Comparison of ENCODE assay signal across 1 cellular context in the genomic region with DNA sequence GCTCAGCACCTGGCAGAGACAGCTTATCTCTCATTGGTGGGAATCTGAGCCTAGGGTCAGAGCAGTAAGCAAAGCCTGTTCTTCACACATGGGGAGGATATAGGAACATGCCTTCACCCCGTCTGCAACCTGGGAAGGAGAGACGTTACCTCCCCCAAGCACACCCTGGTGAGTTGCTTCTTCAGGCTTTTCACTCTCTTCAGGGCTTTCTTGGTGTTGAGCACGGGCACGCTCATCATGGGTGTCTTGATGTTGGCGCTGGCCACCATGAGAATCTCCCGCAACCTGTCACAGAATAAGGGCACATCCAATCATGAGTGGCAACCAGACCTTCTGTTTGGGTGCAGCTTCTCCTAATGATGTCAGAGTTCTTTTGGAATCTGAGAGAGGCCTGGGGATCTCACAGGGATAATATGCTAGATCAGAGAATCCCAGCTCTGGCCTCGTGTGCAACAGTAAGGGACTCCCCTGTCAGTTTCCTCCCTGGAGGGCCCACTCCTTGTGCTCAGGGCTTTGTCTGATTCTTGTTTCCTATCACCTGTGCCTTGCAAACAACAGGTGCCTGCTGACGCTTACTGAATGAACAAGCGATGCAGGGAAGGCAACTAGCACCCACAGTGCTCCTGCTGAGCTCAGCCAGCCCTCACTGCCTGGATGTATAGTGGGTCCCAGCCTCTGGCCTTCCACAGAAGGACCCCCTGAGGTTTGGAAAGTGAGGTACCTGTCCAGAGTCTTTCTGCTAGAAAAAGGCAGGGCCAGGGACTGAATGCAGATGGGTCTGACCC.
TF ChIP-seq lines count a peak whose summit lies in the region.

No MANE protein-coding gene starts in this region.

TF ChIP-seq in WTC11, 78 proteins besides CTCF, POLR2A, EP300 and RAD21 (continued from another document):
- TF ChIP-seq, protein P1, sequence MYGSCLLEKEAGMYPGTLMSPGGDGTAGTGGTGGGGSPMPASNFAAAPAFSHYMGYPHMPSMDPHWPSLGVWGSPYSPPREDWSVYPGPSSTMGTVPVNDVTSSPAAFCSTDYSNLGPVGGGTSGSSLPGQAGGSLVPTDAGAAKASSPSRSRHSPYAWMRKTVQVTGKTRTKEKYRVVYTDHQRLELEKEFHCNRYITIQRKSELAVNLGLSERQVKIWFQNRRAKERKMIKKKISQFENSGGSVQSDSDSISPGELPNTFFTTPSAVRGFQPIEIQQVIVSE (CRISPR knock-in tag; IDR thresholded peaks at IDR 0.05; ENCODE audit: borderline replicate concordance): no peak
